In the genomic region with DNA sequence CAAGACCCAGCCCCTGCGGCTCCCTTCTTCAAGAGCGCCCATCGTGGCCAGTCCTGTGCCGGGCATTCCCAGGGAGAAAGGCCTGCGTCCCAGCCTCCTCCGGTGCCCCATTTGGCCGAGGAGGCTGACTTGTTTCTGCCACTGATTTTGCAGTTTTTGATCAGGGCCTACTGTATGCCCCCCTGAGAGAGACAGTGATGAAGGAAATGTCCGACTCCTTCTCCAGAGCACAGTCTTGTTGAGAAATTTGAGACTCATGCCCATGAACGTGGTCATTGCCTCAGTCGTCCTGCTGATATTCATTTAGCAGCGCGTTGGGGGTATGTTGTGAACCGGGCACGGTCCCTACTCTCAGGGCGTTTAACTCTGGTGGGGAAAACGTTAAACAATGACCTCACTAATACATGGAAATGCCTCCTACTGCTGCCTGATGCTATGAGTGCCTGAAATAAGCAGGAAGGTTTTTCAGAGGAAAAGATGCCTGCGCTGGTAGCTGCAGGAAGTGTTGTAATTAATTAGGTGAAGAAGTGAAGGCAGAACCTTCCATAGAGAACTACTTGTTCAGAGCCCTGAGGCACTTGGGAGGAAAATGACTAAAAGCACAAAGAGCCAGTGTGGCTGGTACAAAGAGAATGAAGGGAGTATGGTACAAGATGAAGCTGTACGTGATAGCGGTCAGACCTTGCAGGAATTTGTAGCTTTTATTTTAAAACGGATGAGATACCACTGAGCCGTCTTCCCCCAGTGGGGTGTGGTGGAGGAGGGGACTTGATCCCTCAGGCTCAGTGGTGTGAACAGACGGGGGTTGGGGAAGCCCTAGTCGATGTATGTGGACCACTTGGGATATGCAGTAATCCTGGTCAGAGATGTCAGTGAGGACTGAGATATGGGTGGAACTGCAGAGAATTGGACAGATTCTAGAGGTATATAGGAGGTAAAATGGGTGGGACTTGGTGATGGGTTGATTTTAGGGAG, we compare ENCODE assay signal across 9 cellular contexts. TPM values are rescaled to one million over a fixed set of nuclear protein-coding genes. Genes with fewer than 3 reads are reported as not detected.
DNase-seq lines count a peak whose midpoint lies in the region; ATAC-seq and TF ChIP-seq lines count a peak whose summit lies in the region.
"Had no signal": no experiment of that assay in that cellular context is flagged by ENCODE, and none has a peak within 500 bp of the region (broad histone marks: within the 10 kb centered on the region; RNA-seq: fewer than 3 reads in every experiment).

No MANE protein-coding gene starts in this region.

- no peaks in the 10 kb centered on the region for H3K9me3 Mint-ChIP-seq in CD8-positive, alpha-beta memory T cell

- peaks cover 16 to 46% (median 35%) of the 10 kb centered on the region in 3 donors for H3K4me1 Mint-ChIP-seq in CD8-positive, alpha-beta memory T cell

- H3K27me3 ChIP-seq in CD8-positive, alpha-beta memory T cell (ENCODE audit: insufficient read depth, low read length, poor library complexity, severe bottlenecking) = no peaks in the 10 kb centered on the region
- H3K27me3 ChIP-seq in WERI-Rb-1 (ENCODE audit: insufficient read depth, low read depth, severe bottlenecking) = no peaks in the 10 kb centered on the region
- no peaks in the 10 kb centered on the region for H3K27me3 ChIP-seq in iPS-18a (ENCODE audit: control insufficient read depth, insufficient read depth, low read length)

- no peak for DNase-seq in CD8-positive, alpha-beta memory T cell
- DNase-seq in HFF-Myc (ENCODE audit: extremely low read depth, low read depth) (no peak), WERI-Rb-1 (no peak), superior temporal gyrus (ENCODE audit: extremely low spot score) (peak; percentile 16), OCI-M1 (lab: John Stamatoyannopoulos, UW) (no peak), cerebellum (ENCODE audit: low spot score) (no peak)

- H3K27ac Mint-ChIP-seq in CD8-positive, alpha-beta memory T cell = peak overlapping the region in 1 of 8 donors; percentile 69

- peak overlapping the region; percentile 97 for H3K27ac ChIP-seq in CD8-positive, alpha-beta memory T cell (ENCODE audit: low read depth, low read length)
- H3K27ac ChIP-seq in WERI-Rb-1 (peak overlapping the region; percentile 61), iPS-18a (ENCODE audit: low read length) (peak overlapping the region; percentile 25)

- peaks cover 11% of the 10 kb centered on the region for H3K36me3 ChIP-seq in CD8-positive, alpha-beta memory T cell (ENCODE audit: insufficient read depth, low read length)
- H3K36me3 ChIP-seq in WERI-Rb-1 (peaks cover 35% of the 10 kb centered on the region), iPS-18a (ENCODE audit: control insufficient read depth, low read depth, low read length) (peaks cover 12% of the 10 kb centered on the region)

- H3K4me1 ChIP-seq in CD8-positive, alpha-beta memory T cell (ENCODE audit: insufficient read depth, low read length) = peaks cover 34% of the 10 kb centered on the region
- H3K4me1 ChIP-seq in iPS-18a (ENCODE audit: control insufficient read depth, low read depth, low read length) = peaks cover 6% of the 10 kb centered on the region

- CTCF ChIA-PET in CD8-positive, alpha-beta memory T cell (lab: Charles Lee) = interaction anchor here (1.0 kb wide), 1 partner anchor 14 kb away, joined by 3 read pairs; no protein-coding TSS in a partner anchor

- peak overlapping the region; percentile 91 for H3K4me3 ChIP-seq in CD8-positive, alpha-beta memory T cell (ENCODE audit: low read length)
- H3K4me3 ChIP-seq in HFF-Myc (replicated peaks; ENCODE audit: low read depth, low read length) (peak overlapping the region; percentile 99), WERI-Rb-1 (ENCODE audit: low read depth, low read length) (peak overlapping the region; percentile 100), iPS-18a (ENCODE audit: low read length) (peak overlapping the region; percentile 91)

- POLR2A ChIA-PET in CD8-positive, alpha-beta memory T cell (lab: Charles Lee) = interaction anchor here (0.6 to 1.4 kb wide), 8 partner anchors 10 to 1354 kb away, joined by 3 to 7 read pairs (median 4); partner anchors contain the start of genes PEF1, RBBP4 and ZBTB8OS

- no peak for ATAC-seq in GM18520 (IDR thresholded peaks at IDR 0.05; ENCODE audit: unreplicated experiment)

- peak overlapping the region; percentile 74 for H3K9ac ChIP-seq in iPS-18a (ENCODE audit: low read length)

- H3K9me3 ChIP-seq in CD8-positive, alpha-beta memory T cell (ENCODE audit: low read length) = no peaks in the 10 kb centered on the region
- H3K9me3 ChIP-seq in WERI-Rb-1 (ENCODE audit: severe bottlenecking) (no peaks in the 10 kb centered on the region), iPS-18a (ENCODE audit: control insufficient read depth, low read depth, low read length) (no peaks in the 10 kb centered on the region)

- TF ChIP-seq CTCF in HFF-Myc (IDR thresholded peaks at IDR 0.05; ENCODE audit: low read depth, low read length, missing control alignments) = no peak
- TF ChIP-seq CTCF in WERI-Rb-1 (IDR thresholded peaks at IDR 0.05; ENCODE audit: low read depth, low read length) = no peak

- H3K36me3 Mint-ChIP-seq in CD8-positive, alpha-beta memory T cell = peaks cover 10 to 27% (median 18%) of the 10 kb centered on the region in 3 donors

- no peak overlapping the region for H3K4me3 Mint-ChIP-seq in CD8-positive, alpha-beta memory T cell

- H3K27me3 Mint-ChIP-seq in CD8-positive, alpha-beta memory T cell = peaks cover 0 to 3% of the 10 kb centered on the region in 2 donors

RNA-seq across cellular contexts. Expression of gene ZCCHC17, which starts 0.7 kb away (rescaled TPM):
- 10 to 100 TPM; 30.4 to 30.8 TPM for total RNA-seq in CD8-positive, alpha-beta memory T cell
- 51.0 TPM for polyA plus RNA-seq in CD8-positive, alpha-beta memory T cell
- total RNA-seq in cerebellum = 32.7 TPM

RNA-seq across cellular contexts. Expression of gene SNRNP40, which starts 1.0 kb away (rescaled TPM):
- 100 to 1,000 TPM; 120 TPM for total RNA-seq in CD8-positive, alpha-beta memory T cell
- polyA plus RNA-seq in CD8-positive, alpha-beta memory T cell = 89.3 TPM
- 93.9 TPM for total RNA-seq in cerebellum

RNA-seq across cellular contexts. Expression of gene NKAIN1, which starts 57.9 kb away (rescaled TPM):
- total RNA-seq in CD8-positive, alpha-beta memory T cell = not detected
- not detected for polyA plus RNA-seq in CD8-positive, alpha-beta memory T cell
- total RNA-seq in cerebellum = 30.8 TPM
- total RNA-seq: T-helper 2 cell treated with Interferon-gamma antibody and Interleukin-4, amounts not matched to agents 100 ng/mL and 5 ng/mL, for 36 hours had no signal

Comparison
In these comparisons a context has a peak if more than half of its experiments do, and no peak if none do; other contexts are left out.
1. H3K27ac ChIP-seq: peak in every context shown above with its lines; median percentile 97 in CD8-positive, alpha-beta memory T cell; 61 in WERI-Rb-1; 25 in iPS-18a.
2. RNA of gene NKAIN1, which starts 57.9 kb away (total RNA-seq): 30.8 TPM in cerebellum (single experiment); not detected in CD8-positive, alpha-beta memory T cell; every median in the first group is over 10 times any median in the second.
3. Peak in every context shown above with its lines, with median percentiles within 50 percentile points of each other: H3K4me3 ChIP-seq.